Comparison of ENCODE assay signal across 22 cellular contexts in the genomic region with DNA sequence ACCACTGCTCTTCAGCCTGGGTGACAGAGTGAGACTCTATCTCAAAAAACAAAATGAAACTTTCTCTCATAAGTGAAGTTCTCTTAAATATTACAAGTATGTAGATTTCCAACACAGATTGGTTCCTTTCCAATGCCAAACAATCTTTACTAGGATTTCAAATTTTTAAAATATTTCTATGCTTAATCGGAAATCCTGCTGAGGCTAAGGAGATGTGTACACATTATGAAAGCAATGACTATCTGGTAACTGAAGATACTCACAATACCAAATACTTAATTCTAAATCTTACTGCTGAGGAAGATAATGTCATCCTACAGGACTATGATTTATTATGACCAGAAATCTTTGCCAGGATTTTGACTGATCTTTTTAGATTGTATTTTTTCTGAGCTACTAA.
DNase-seq lines count a peak whose midpoint lies in the region; ATAC-seq lines count a peak whose summit lies in the region.
"Had no signal": no experiment of that assay in that cellular context is flagged by ENCODE, and none has a peak within 500 bp of the region (broad histone marks: within the 10 kb centered on the region; RNA-seq: fewer than 3 reads in every experiment).

No MANE protein-coding gene starts in this region.

- no peak for ATAC-seq in stimulated activated naive B cell treated with anti-CD40 and anti-IgM and Interleukin-4, amounts not matched to agents 10 μg/mL and 1 μg/mL and 100 μg/mL, for 72 hours (replicated peaks)
- no peak for ATAC-seq in HG03196 (IDR thresholded peaks at IDR 0.05; ENCODE audit: unreplicated experiment)
- ATAC-seq: activated CD4-positive, alpha-beta T cell treated with anti-CD3 and anti-CD28 coated beads for 36 hours; activated naive CD4-positive, alpha-beta T cell treated with anti-CD3 and anti-CD28 coated beads, Interleukin-2, amount 50 U/mL, for 72 hours; naive thymus-derived CD8-positive, alpha-beta T cell; pancreas; right lobe of liver had no signal

- intact Hi-C loops in activated T-helper 2 cell treated with anti-CD3 and anti-CD28 coated beads, Interferon-gamma antibody, Interleukin-2, Interleukin-4, amounts not matched to agents 10 μg/mL and 5 μg/mL and 100 μg/mL, durations not matched to agents 14 hours and 24 hours and 36 hours (cut with micrococcal nuclease) = no loop called here

- H3K36me3 Mint-ChIP-seq in stimulated activated naive B cell treated with anti-CD40 and anti-IgM and Interleukin-4, amounts not matched to agents 10 μg/mL and 1 μg/mL and 100 μg/mL, for 72 hours = no peaks in the 10 kb centered on the region
- no peaks in the 10 kb centered on the region for H3K36me3 Mint-ChIP-seq in activated T-helper 2 cell treated with anti-CD3 and anti-CD28 coated beads, Interferon-gamma antibody, Interleukin-2, Interleukin-4, amounts not matched to agents 10 μg/mL and 5 μg/mL and 100 μg/mL, durations not matched to agents 14 hours and 24 hours and 36 hours (ENCODE audit: low read depth)
- H3K36me3 Mint-ChIP-seq: activated naive CD4-positive, alpha-beta T cell treated with anti-CD3 and anti-CD28 coated beads, Interleukin-2, amount 50 U/mL, for 72 hours; CD14-positive monocyte; memory B cell; naive thymus-derived CD8-positive, alpha-beta T cell had no signal

- H3K4me1 Mint-ChIP-seq in stimulated activated naive B cell treated with anti-CD40 and anti-IgM and Interleukin-4, amounts not matched to agents 10 μg/mL and 1 μg/mL and 100 μg/mL, for 72 hours = no peaks in the 10 kb centered on the region
- no peaks in the 10 kb centered on the region for H3K4me1 Mint-ChIP-seq in activated T-helper 2 cell treated with anti-CD3 and anti-CD28 coated beads, Interferon-gamma antibody, Interleukin-2, Interleukin-4, amounts not matched to agents 10 μg/mL and 5 μg/mL and 100 μg/mL, durations not matched to agents 14 hours and 24 hours and 36 hours (ENCODE audit: low read depth)
- H3K4me1 Mint-ChIP-seq: activated CD4-positive, alpha-beta T cell treated with anti-CD3 and anti-CD28 coated beads for 36 hours; CD14-positive monocyte; memory B cell; naive thymus-derived CD8-positive, alpha-beta T cell had no signal

- no peak overlapping the region for H3K4me3 Mint-ChIP-seq in stimulated activated naive B cell treated with anti-CD40 and anti-IgM and Interleukin-4, amounts not matched to agents 10 μg/mL and 1 μg/mL and 100 μg/mL, for 72 hours
- no peak overlapping the region for H3K4me3 Mint-ChIP-seq in activated T-helper 2 cell treated with anti-CD3 and anti-CD28 coated beads, Interferon-gamma antibody, Interleukin-2, Interleukin-4, amounts not matched to agents 10 μg/mL and 5 μg/mL and 100 μg/mL, durations not matched to agents 14 hours and 24 hours and 36 hours (ENCODE audit: low read depth)
- H3K4me3 Mint-ChIP-seq: activated CD4-positive, alpha-beta T cell treated with anti-CD3 and anti-CD28 coated beads for 36 hours; activated T-helper 1 cell treated with anti-CD3 and anti-CD28 coated beads, Interleukin-12 subunit alpha, Interleukin-12 subunit beta, Interleukin-2, Interleukin-4 antibody, amounts not matched to agents 30 ng/mL and 10 ng/mL and 1 ng/mL, durations not matched to agents 14 hours and 24 hours and 36 hours; CD14-positive monocyte; dendritic cell treated with granulocyte-macrophage colony-stimulating factor and Interleukin-4, amounts not matched to agents 40 ng/mL and 50 ng/mL, for 4 days; memory B cell; naive thymus-derived CD8-positive, alpha-beta T cell had no signal

- H3K9me3 Mint-ChIP-seq in stimulated activated naive B cell treated with anti-CD40 and anti-IgM and Interleukin-4, amounts not matched to agents 10 μg/mL and 1 μg/mL and 100 μg/mL, for 72 hours = no peaks in the 10 kb centered on the region
- H3K9me3 Mint-ChIP-seq in activated T-helper 2 cell treated with anti-CD3 and anti-CD28 coated beads, Interferon-gamma antibody, Interleukin-2, Interleukin-4, amounts not matched to agents 10 μg/mL and 5 μg/mL and 100 μg/mL, durations not matched to agents 14 hours and 24 hours and 36 hours = peaks cover 4% of the 10 kb centered on the region
- H3K9me3 Mint-ChIP-seq: activated T-helper 1 cell treated with anti-CD3 and anti-CD28 coated beads, Interleukin-12 subunit alpha, Interleukin-12 subunit beta, Interleukin-2, Interleukin-4 antibody, amounts not matched to agents 30 ng/mL and 10 ng/mL and 1 ng/mL, durations not matched to agents 14 hours and 24 hours and 36 hours; dendritic cell treated with granulocyte-macrophage colony-stimulating factor and Interleukin-4, amounts not matched to agents 40 ng/mL and 50 ng/mL, for 4 days had no signal

- H3K27me3 Mint-ChIP-seq in stimulated activated naive B cell treated with anti-CD40 and anti-IgM and Interleukin-4, amounts not matched to agents 10 μg/mL and 1 μg/mL and 100 μg/mL, for 72 hours = no peaks in the 10 kb centered on the region
- H3K27me3 Mint-ChIP-seq in activated T-helper 2 cell treated with anti-CD3 and anti-CD28 coated beads, Interferon-gamma antibody, Interleukin-2, Interleukin-4, amounts not matched to agents 10 μg/mL and 5 μg/mL and 100 μg/mL, durations not matched to agents 14 hours and 24 hours and 36 hours (ENCODE audit: low read depth) = no peaks in the 10 kb centered on the region
- H3K27me3 Mint-ChIP-seq: activated CD4-positive, alpha-beta T cell treated with anti-CD3 and anti-CD28 coated beads for 36 hours; dendritic cell treated with granulocyte-macrophage colony-stimulating factor and Interleukin-4, amounts not matched to agents 40 ng/mL and 50 ng/mL, for 4 days; memory B cell; naive thymus-derived CD8-positive, alpha-beta T cell had no signal

- DNase-seq in AG08395 (ENCODE audit: low spot score) (peak; percentile 39), HS-27A (ENCODE audit: low read depth) (peak; percentile 68), amniotic epithelial cell (ENCODE audit: low read depth) (peak; percentile 51), fibroblast of peridontal ligament (ENCODE audit: extremely low read depth) (peak; percentile 25)
- DNase-seq in stimulated activated naive B cell treated with anti-CD40 and anti-IgM and Interleukin-4, amounts not matched to agents 10 μg/mL and 1 μg/mL and 100 μg/mL, for 72 hours = no peak
- no peak for DNase-seq in activated T-cell treated with anti-CD3 and anti-CD28 coated beads, Interleukin-2, amount 50 U/mL, for 48 hours
- DNase-seq in activated T-helper 2 cell treated with anti-CD3 and anti-CD28 coated beads, Interferon-gamma antibody, Interleukin-2, Interleukin-4, amounts not matched to agents 10 μg/mL and 5 μg/mL and 100 μg/mL, durations not matched to agents 14 hours and 24 hours and 36 hours (ENCODE audit: low spot score) = no peak
- DNase-seq: activated CD4-positive, alpha-beta T cell treated with anti-CD3 and anti-CD28 coated beads for 36 hours; GDM1; GOT3; hypothalamus; naive thymus-derived CD8-positive, alpha-beta T cell; NCI-H1417 treated with DMSO at 0.1 percent for 48 hours; NCI-H526; pancreas; right lobe of liver had no signal

- H3K27ac Mint-ChIP-seq in stimulated activated naive B cell treated with anti-CD40 and anti-IgM and Interleukin-4, amounts not matched to agents 10 μg/mL and 1 μg/mL and 100 μg/mL, for 72 hours = no peak overlapping the region
- no peak overlapping the region for H3K27ac Mint-ChIP-seq in activated T-helper 2 cell treated with anti-CD3 and anti-CD28 coated beads, Interferon-gamma antibody, Interleukin-2, Interleukin-4, amounts not matched to agents 10 μg/mL and 5 μg/mL and 100 μg/mL, durations not matched to agents 14 hours and 24 hours and 36 hours
- H3K27ac Mint-ChIP-seq: activated CD4-positive, alpha-beta T cell treated with anti-CD3 and anti-CD28 coated beads for 36 hours; activated naive CD4-positive, alpha-beta T cell treated with anti-CD3 and anti-CD28 coated beads, Interleukin-2, amount 50 U/mL, for 72 hours; activated T-helper 1 cell treated with anti-CD3 and anti-CD28 coated beads, Interleukin-12 subunit alpha, Interleukin-12 subunit beta, Interleukin-2, Interleukin-4 antibody, amounts not matched to agents 30 ng/mL and 10 ng/mL and 1 ng/mL, durations not matched to agents 14 hours and 24 hours and 36 hours; CD14-positive monocyte; dendritic cell treated with granulocyte-macrophage colony-stimulating factor and Interleukin-4, amounts not matched to agents 40 ng/mL and 50 ng/mL, for 4 days; memory B cell had no signal

Comparison
In these comparisons a context has a peak if more than half of its experiments do, and no peak if none do; other contexts are left out.
1. DNase-seq: peak in AG08395 (single experiment), HS-27A (single experiment), amniotic epithelial cell (single experiment) and fibroblast of peridontal ligament (single experiment); none in stimulated activated naive B cell treated with anti-CD40 and anti-IgM and Interleukin-4, amounts not matched to agents 10 μg/mL and 1 μg/mL and 100 μg/mL, for 72 hours (single experiment), activated T-cell treated with anti-CD3 and anti-CD28 coated beads, Interleukin-2, amount 50 U/mL, for 48 hours (0 of 2) and activated T-helper 2 cell treated with anti-CD3 and anti-CD28 coated beads, Interferon-gamma antibody, Interleukin-2, Interleukin-4, amounts not matched to agents 10 μg/mL and 5 μg/mL and 100 μg/mL, durations not matched to agents 14 hours and 24 hours and 36 hours (single experiment).